Comparison of ENCODE assay signal across 1 cellular context in the genomic region with DNA sequence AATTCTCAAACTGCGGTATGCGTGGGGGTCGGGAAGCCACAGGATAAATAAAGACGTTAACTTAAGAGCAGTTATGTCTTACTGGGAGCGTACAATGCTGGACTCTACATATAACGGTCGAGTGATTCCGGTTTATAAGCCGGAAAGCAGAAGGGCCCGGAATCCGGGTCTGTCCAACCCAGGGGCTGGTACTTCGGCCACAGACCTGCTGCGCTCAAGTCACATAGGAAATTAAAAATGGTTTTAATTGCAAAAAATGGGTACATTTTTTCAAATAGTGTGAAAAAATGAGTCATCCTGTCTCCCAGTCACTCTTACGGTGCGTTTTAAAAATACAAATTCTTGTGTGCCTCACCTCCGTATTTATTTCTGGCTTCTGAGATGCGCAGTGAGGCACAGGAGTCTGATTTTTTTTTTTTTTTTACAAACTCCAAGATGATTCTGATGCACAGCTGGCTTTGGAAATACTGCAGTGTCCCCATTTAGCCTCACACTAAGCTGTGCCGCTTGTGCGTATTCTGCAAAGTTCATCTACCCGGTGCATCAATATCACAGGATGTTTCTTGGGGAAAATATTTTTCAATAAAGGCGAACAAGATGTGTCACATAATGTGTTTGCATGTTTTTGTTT.
TF ChIP-seq lines count a peak whose summit lies in the region.

No MANE protein-coding gene starts in this region.

TF ChIP-seq in HepG2, 621 proteins besides CTCF, POLR2A, EP300 and RAD21 (continued from another document and continues in another):
- TF ChIP-seq, protein P1, sequence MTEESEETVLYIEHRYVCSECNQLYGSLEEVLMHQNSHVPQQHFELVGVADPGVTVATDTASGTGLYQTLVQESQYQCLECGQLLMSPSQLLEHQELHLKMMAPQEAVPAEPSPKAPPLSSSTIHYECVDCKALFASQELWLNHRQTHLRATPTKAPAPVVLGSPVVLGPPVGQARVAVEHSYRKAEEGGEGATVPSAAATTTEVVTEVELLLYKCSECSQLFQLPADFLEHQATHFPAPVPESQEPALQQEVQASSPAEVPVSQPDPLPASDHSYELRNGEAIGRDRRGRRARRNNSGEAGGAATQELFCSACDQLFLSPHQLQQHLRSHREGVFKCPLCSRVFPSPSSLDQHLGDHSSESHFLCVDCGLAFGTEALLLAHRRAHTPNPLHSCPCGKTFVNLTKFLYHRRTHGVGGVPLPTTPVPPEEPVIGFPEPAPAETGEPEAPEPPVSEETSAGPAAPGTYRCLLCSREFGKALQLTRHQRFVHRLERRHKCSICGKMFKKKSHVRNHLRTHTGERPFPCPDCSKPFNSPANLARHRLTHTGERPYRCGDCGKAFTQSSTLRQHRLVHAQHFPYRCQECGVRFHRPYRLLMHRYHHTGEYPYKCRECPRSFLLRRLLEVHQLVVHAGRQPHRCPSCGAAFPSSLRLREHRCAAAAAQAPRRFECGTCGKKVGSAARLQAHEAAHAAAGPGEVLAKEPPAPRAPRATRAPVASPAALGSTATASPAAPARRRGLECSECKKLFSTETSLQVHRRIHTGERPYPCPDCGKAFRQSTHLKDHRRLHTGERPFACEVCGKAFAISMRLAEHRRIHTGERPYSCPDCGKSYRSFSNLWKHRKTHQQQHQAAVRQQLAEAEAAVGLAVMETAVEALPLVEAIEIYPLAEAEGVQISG (CRISPR knock-in tag; IDR thresholded peaks at IDR 0.05), result no peak
- no peak for TF ChIP-seq EHMT2 (IDR thresholded peaks at IDR 0.05; ENCODE audit: borderline replicate concordance, low read depth, low read length)
- peak; percentile 86 for TF ChIP-seq KDM5A (IDR thresholded peaks at IDR 0.05; ENCODE audit: borderline replicate concordance, low read length)
- peak; percentile 42; the same call in 1 of the 2 replicates for TF ChIP-seq ISL2 (CRISPR knock-in tag; IDR thresholded peaks at IDR 0.05)
- TF ChIP-seq GZF1 (CRISPR knock-in tag; IDR thresholded peaks at IDR 0.05), result peak; percentile 81; the same call in 1 of the 2 replicates
- TF ChIP-seq GFI1 (CRISPR knock-in tag; IDR thresholded peaks at IDR 0.05; ENCODE audit: borderline replicate concordance), result peak; percentile 72; the same call in 1 of the 2 replicates
- no peak for TF ChIP-seq ZNF891 (CRISPR knock-in tag; IDR thresholded peaks at IDR 0.05)
- 0 out of 2 replicates have a peak, but pooled peaks have one; percentile 15 for TF ChIP-seq NFKBIZ (CRISPR knock-in tag; IDR thresholded peaks at IDR 0.05)
- no peak for TF ChIP-seq NCOR1 (IDR thresholded peaks at IDR 0.05; ENCODE audit: borderline replicate concordance, low read length)
- peak; percentile 48 for TF ChIP-seq HDAC1 (CRISPR knock-in tag; IDR thresholded peaks at IDR 0.05)
- no peak for TF ChIP-seq MBD4 (IDR thresholded peaks at IDR 0.05; ENCODE audit: borderline replicate concordance, low read length)
- TF ChIP-seq SMAD3 (CRISPR knock-in tag; IDR thresholded peaks at IDR 0.05), result no peak
- no peak for TF ChIP-seq RFX1 (IDR thresholded peaks at IDR 0.05)
- TF ChIP-seq CHD2 (IDR thresholded peaks at IDR 0.05; ENCODE audit: low read depth, low read length), result no peak
- TF ChIP-seq, protein P2, sequence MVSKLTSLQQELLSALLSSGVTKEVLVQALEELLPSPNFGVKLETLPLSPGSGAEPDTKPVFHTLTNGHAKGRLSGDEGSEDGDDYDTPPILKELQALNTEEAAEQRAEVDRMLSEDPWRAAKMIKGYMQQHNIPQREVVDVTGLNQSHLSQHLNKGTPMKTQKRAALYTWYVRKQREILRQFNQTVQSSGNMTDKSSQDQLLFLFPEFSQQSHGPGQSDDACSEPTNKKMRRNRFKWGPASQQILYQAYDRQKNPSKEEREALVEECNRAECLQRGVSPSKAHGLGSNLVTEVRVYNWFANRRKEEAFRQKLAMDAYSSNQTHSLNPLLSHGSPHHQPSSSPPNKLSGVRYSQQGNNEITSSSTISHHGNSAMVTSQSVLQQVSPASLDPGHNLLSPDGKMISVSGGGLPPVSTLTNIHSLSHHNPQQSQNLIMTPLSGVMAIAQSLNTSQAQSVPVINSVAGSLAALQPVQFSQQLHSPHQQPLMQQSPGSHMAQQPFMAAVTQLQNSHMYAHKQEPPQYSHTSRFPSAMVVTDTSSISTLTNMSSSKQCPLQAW (CRISPR knock-in tag; IDR thresholded peaks at IDR 0.05), result no peak
- TF ChIP-seq, protein P3, sequence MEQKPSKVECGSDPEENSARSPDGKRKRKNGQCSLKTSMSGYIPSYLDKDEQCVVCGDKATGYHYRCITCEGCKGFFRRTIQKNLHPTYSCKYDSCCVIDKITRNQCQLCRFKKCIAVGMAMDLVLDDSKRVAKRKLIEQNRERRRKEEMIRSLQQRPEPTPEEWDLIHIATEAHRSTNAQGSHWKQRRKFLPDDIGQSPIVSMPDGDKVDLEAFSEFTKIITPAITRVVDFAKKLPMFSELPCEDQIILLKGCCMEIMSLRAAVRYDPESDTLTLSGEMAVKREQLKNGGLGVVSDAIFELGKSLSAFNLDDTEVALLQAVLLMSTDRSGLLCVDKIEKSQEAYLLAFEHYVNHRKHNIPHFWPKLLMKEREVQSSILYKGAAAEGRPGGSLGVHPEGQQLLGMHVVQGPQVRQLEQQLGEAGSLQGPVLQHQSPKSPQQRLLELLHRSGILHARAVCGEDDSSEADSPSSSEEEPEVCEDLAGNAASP (CRISPR knock-in tag; IDR thresholded peaks at IDR 0.05; ENCODE audit: borderline replicate concordance), result no peak
- TF ChIP-seq, protein P4, sequence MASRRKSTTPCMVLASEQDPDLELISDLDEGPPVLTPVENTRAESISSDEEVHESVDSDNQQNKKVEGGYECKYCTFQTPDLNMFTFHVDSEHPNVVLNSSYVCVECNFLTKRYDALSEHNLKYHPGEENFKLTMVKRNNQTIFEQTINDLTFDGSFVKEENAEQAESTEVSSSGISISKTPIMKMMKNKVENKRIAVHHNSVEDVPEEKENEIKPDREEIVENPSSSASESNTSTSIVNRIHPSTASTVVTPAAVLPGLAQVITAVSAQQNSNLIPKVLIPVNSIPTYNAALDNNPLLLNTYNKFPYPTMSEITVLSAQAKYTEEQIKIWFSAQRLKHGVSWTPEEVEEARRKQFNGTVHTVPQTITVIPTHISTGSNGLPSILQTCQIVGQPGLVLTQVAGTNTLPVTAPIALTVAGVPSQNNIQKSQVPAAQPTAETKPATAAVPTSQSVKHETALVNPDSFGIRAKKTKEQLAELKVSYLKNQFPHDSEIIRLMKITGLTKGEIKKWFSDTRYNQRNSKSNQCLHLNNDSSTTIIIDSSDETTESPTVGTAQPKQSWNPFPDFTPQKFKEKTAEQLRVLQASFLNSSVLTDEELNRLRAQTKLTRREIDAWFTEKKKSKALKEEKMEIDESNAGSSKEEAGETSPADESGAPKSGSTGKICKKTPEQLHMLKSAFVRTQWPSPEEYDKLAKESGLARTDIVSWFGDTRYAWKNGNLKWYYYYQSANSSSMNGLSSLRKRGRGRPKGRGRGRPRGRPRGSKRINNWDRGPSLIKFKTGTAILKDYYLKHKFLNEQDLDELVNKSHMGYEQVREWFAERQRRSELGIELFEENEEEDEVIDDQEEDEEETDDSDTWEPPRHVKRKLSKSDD (CRISPR knock-in tag; IDR thresholded peaks at IDR 0.05; ENCODE audit: low read depth), result no peak; the same call in 1 of the 2 replicates
- TF ChIP-seq, protein P5, sequence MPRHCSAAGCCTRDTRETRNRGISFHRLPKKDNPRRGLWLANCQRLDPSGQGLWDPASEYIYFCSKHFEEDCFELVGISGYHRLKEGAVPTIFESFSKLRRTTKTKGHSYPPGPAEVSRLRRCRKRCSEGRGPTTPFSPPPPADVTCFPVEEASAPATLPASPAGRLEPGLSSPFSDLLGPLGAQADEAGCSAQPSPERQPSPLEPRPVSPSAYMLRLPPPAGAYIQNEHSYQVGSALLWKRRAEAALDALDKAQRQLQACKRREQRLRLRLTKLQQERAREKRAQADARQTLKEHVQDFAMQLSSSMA (CRISPR knock-in tag; IDR thresholded peaks at IDR 0.05), result no peak
- TF ChIP-seq, protein P6, sequence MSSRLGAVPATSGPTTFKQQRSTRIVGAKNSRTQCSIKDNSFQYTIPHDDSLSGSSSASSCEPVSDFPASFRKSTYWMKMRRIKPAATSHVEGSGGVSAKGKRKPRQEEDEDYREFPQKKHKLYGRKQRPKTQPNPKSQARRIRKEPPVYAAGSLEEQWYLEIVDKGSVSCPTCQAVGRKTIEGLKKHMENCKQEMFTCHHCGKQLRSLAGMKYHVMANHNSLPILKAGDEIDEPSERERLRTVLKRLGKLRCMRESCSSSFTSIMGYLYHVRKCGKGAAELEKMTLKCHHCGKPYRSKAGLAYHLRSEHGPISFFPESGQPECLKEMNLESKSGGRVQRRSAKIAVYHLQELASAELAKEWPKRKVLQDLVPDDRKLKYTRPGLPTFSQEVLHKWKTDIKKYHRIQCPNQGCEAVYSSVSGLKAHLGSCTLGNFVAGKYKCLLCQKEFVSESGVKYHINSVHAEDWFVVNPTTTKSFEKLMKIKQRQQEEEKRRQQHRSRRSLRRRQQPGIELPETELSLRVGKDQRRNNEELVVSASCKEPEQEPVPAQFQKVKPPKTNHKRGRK (CRISPR knock-in tag; IDR thresholded peaks at IDR 0.05), result no peak
- TF ChIP-seq, protein P7, sequence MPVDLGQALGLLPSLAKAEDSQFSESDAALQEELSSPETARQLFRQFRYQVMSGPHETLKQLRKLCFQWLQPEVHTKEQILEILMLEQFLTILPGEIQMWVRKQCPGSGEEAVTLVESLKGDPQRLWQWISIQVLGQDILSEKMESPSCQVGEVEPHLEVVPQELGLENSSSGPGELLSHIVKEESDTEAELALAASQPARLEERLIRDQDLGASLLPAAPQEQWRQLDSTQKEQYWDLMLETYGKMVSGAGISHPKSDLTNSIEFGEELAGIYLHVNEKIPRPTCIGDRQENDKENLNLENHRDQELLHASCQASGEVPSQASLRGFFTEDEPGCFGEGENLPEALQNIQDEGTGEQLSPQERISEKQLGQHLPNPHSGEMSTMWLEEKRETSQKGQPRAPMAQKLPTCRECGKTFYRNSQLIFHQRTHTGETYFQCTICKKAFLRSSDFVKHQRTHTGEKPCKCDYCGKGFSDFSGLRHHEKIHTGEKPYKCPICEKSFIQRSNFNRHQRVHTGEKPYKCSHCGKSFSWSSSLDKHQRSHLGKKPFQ (CRISPR knock-in tag; IDR thresholded peaks at IDR 0.05; ENCODE audit: insufficient replicate concordance), result no peak
- TF ChIP-seq ZNF550 (CRISPR knock-in tag; IDR thresholded peaks at IDR 0.05; ENCODE audit: borderline replicate concordance), result no peak
- peak; percentile 32; the same call in 1 of the 2 replicates for TF ChIP-seq ZNF232 (CRISPR knock-in tag; IDR thresholded peaks at IDR 0.05; ENCODE audit: borderline replicate concordance)
- TF ChIP-seq CENPX (CRISPR knock-in tag; IDR thresholded peaks at IDR 0.05), result no peak
- no peak; the same call in 1 of the 2 replicates for TF ChIP-seq KLF15 (CRISPR knock-in tag; IDR thresholded peaks at IDR 0.05; ENCODE audit: borderline replicate concordance)
- no peak for TF ChIP-seq ZNF382 (CRISPR knock-in tag; IDR thresholded peaks at IDR 0.05; ENCODE audit: borderline replicate concordance)
- no peak for TF ChIP-seq ZNF678 (CRISPR knock-in tag; IDR thresholded peaks at IDR 0.05)
- TF ChIP-seq, protein P8, sequence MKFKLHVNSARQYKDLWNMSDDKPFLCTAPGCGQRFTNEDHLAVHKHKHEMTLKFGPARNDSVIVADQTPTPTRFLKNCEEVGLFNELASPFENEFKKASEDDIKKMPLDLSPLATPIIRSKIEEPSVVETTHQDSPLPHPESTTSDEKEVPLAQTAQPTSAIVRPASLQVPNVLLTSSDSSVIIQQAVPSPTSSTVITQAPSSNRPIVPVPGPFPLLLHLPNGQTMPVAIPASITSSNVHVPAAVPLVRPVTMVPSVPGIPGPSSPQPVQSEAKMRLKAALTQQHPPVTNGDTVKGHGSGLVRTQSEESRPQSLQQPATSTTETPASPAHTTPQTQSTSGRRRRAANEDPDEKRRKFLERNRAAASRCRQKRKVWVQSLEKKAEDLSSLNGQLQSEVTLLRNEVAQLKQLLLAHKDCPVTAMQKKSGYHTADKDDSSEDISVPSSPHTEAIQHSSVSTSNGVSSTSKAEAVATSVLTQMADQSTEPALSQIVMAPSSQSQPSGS (CRISPR knock-in tag; IDR thresholded peaks at IDR 0.05), result peak; percentile 21; the same call in 1 of the 2 replicates
- TF ChIP-seq, protein P9, sequence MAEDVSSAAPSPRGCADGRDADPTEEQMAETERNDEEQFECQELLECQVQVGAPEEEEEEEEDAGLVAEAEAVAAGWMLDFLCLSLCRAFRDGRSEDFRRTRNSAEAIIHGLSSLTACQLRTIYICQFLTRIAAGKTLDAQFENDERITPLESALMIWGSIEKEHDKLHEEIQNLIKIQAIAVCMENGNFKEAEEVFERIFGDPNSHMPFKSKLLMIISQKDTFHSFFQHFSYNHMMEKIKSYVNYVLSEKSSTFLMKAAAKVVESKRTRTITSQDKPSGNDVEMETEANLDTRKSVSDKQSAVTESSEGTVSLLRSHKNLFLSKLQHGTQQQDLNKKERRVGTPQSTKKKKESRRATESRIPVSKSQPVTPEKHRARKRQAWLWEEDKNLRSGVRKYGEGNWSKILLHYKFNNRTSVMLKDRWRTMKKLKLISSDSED (CRISPR knock-in tag; IDR thresholded peaks at IDR 0.05), result no peak
- 0 out of 2 replicates have a peak, but pooled peaks have one; percentile 57 for TF ChIP-seq KDM3A (CRISPR knock-in tag; IDR thresholded peaks at IDR 0.05; ENCODE audit: low read depth)
- TF ChIP-seq ISX (CRISPR knock-in tag; conservative IDR thresholded peaks at IDR 0.05), result no peak
- TF ChIP-seq ZNF329 (CRISPR knock-in tag; IDR thresholded peaks at IDR 0.05; ENCODE audit: low read depth), result no peak
- no peak for TF ChIP-seq MAZ (IDR thresholded peaks at IDR 0.05; ENCODE audit: borderline replicate concordance, low read depth, low read length)
- TF ChIP-seq MAZ (CRISPR knock-in tag; IDR thresholded peaks at IDR 0.05; ENCODE audit: low read depth), result no peak
- TF ChIP-seq HDAC6 (IDR thresholded peaks at IDR 0.05; ENCODE audit: low read depth, low read length), result no peak
- no peak for TF ChIP-seq SIX4 (CRISPR knock-in tag; IDR thresholded peaks at IDR 0.05)
- TF ChIP-seq, protein P10, sequence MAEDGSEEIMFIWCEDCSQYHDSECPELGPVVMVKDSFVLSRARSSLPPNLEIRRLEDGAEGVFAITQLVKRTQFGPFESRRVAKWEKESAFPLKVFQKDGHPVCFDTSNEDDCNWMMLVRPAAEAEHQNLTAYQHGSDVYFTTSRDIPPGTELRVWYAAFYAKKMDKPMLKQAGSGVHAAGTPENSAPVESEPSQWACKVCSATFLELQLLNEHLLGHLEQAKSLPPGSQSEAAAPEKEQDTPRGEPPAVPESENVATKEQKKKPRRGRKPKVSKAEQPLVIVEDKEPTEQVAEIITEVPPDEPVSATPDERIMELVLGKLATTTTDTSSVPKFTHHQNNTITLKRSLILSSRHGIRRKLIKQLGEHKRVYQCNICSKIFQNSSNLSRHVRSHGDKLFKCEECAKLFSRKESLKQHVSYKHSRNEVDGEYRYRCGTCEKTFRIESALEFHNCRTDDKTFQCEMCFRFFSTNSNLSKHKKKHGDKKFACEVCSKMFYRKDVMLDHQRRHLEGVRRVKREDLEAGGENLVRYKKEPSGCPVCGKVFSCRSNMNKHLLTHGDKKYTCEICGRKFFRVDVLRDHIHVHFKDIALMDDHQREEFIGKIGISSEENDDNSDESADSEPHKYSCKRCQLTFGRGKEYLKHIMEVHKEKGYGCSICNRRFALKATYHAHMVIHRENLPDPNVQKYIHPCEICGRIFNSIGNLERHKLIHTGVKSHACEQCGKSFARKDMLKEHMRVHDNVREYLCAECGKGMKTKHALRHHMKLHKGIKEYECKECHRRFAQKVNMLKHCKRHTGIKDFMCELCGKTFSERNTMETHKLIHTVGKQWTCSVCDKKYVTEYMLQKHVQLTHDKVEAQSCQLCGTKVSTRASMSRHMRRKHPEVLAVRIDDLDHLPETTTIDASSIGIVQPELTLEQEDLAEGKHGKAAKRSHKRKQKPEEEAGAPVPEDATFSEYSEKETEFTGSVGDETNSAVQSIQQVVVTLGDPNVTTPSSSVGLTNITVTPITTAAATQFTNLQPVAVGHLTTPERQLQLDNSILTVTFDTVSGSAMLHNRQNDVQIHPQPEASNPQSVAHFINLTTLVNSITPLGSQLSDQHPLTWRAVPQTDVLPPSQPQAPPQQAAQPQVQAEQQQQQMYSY (CRISPR knock-in tag; IDR thresholded peaks at IDR 0.05), result peak; percentile 83
- no peak; the same call in 1 of the 2 replicates for TF ChIP-seq FOXA3 (CRISPR knock-in tag; IDR thresholded peaks at IDR 0.05)
- TF ChIP-seq TCF7L2 (IDR thresholded peaks at IDR 0.05; ENCODE audit: low read depth, low read length), result no peak
